8 cellular contexts compared by ENCODE assay signal in genomic region chr3:139934557-139935070, GRCh38. TPM values are rescaled to one million over a fixed set of nuclear protein-coding genes. Genes with fewer than 3 reads are reported as not detected.
DNase-seq lines count a peak whose midpoint lies in the region; ATAC-seq, FAIRE-seq and TF ChIP-seq lines count a peak whose summit lies in the region.

No MANE protein-coding gene starts in this region.

- peaks cover 18% of the 10 kb centered on the region for H3K4me1 Mint-ChIP-seq in dendritic cell treated with granulocyte-macrophage colony-stimulating factor and Interleukin-4, amounts not matched to agents 40 ng/mL and 50 ng/mL, for 4 days (ENCODE audit: low read depth)

- H3K4me3 ChIP-seq in AG04449 (ENCODE audit: low read depth, low read length) (no peak overlapping the region), HepG2 (replicated peaks in 1 of 3; ENCODE audit: insufficient read depth in 1 of 3, low read depth in 2 of 3, low read length in 3 of 3) (peak overlapping the region in 1 of 3 experiments; percentile 50; a peak in 1 of 6 replicates), subcutaneous abdominal adipose tissue (ENCODE audit: low read depth in 1 of 5, low read length in 5 of 5) (peak overlapping the region in 4 of 5 donors; percentile 58 to 79 (median 72))

- H4K20me1 ChIP-seq in HepG2 (ENCODE audit: insufficient read depth, low read length): no peaks in the 10 kb centered on the region

- DNase-seq in AG04449 (ENCODE audit: low read depth, low spot score): no peak
- peak; percentile 65 for DNase-seq in NCI-H2227 treated with DMSO at 0.1 percent for 48 hours (lab: John Stamatoyannopoulos, UW)
- DNase-seq in HepG2 (ENCODE audit: low spot score): no peak
- DNase-seq in dedifferentiated amniotic fluid mesenchymal stem cell (ENCODE audit: extremely low spot score): no peak

- POLR2A ChIA-PET in AG04449 (lab: Yijun Ruan, JAX) (no interaction called here), HepG2 (lab: Yijun Ruan, JAX) (no interaction called here)

- CTCF ChIA-PET in AG04449 (lab: Yijun Ruan, JAX) (interaction anchor here (1.2 kb wide), 1 partner anchor 219 kb away, joined by 3 read pairs; no protein-coding TSS in a partner anchor), HepG2 (lab: Yijun Ruan, JAX; ENCODE audit: low intra/inter-chr PET ratio, low total read pairs) (no interaction called here)

- TF ChIP-seq CTCF in AG04449 (IDR thresholded peaks at IDR 0.05; ENCODE audit: insufficient read depth, low read length, missing control alignments): peak; percentile 18
- TF ChIP-seq CTCF in HepG2 (CRISPR knock-in tag; IDR thresholded peaks at IDR 0.05): peak; percentile 46

- no peaks in the 10 kb centered on the region for H3K79me2 ChIP-seq in HepG2 (ENCODE audit: insufficient read depth, low read length)

- no peak overlapping the region for H3K9ac ChIP-seq in HepG2 (ENCODE audit: insufficient read depth, low read depth, low read length)
- H3K9ac ChIP-seq in subcutaneous abdominal adipose tissue (ENCODE audit: low read length in 5 of 5): peak overlapping the region in 2 of 5 donors; percentile 54 to 67

- peak overlapping the region; percentile 49; the same call in 1 of the 2 replicates for H3K4me2 ChIP-seq in HepG2 (ENCODE audit: low read depth, low read length)

- intact Hi-C loops in dendritic cell treated with granulocyte-macrophage colony-stimulating factor and Interleukin-4, amounts not matched to agents 40 ng/mL and 50 ng/mL, for 4 days (cut with micrococcal nuclease): loop anchor here (5.0 kb wide), 2 partner anchors 507 to 928 kb away; no protein-coding TSS in a partner anchor
- intact Hi-C loops in HepG2 (cut with micrococcal nuclease; ENCODE audit: unreplicated experiment): no loop called here

- ATAC-seq in GM21390 (IDR thresholded peaks at IDR 0.05; ENCODE audit: unreplicated experiment) (peak; percentile 20), HepG2 (peak; percentile 75), GM21825 (IDR thresholded peaks at IDR 0.05; ENCODE audit: unreplicated experiment) (no peak)

- H3K27ac ChIP-seq in HepG2 (ENCODE audit: extremely low read length, insufficient read depth, low read length) (no peak overlapping the region), subcutaneous abdominal adipose tissue (ENCODE audit: low read depth, low read length) (no peak overlapping the region)

- peaks cover 4 to 26% of the 10 kb centered on the region in 2 experiments for H3K27me3 ChIP-seq in HepG2 (ENCODE audit: control insufficient read depth in 1 of 2, insufficient read depth in 2 of 2, low read length in 2 of 2)
- H3K27me3 ChIP-seq in subcutaneous abdominal adipose tissue (ENCODE audit: control insufficient read depth in 5 of 5, insufficient read depth in 4 of 5, low read length in 5 of 5): peaks cover 0 to 10% (median 4%) of the 10 kb centered on the region in 5 donors

- H3K9me3 Mint-ChIP-seq in dendritic cell treated with granulocyte-macrophage colony-stimulating factor and Interleukin-4, amounts not matched to agents 40 ng/mL and 50 ng/mL, for 4 days: no peaks in the 10 kb centered on the region

- peaks cover 63% of the 10 kb centered on the region for H3K27me3 Mint-ChIP-seq in dendritic cell treated with granulocyte-macrophage colony-stimulating factor and Interleukin-4, amounts not matched to agents 40 ng/mL and 50 ng/mL, for 4 days

- WGBS in HepG2 (ENCODE audit: low lambda C conversion rate): 37% methylated on average over 8 of the region's 33 CpGs

- H3K4me1 ChIP-seq in HepG2 (ENCODE audit: insufficient read depth, low read length): peaks cover 5% of the 10 kb centered on the region
- H3K4me1 ChIP-seq in subcutaneous abdominal adipose tissue (ENCODE audit: control insufficient read depth in 5 of 5, insufficient read depth in 5 of 5, low read length in 5 of 5): peaks cover 1 to 47% (median 32%) of the 10 kb centered on the region in 5 donors

- in situ Hi-C loops in HepG2 (cut with HindIII; ENCODE audit: extremely low pct_ligation_motif_present, low pct_unique_long_range_greater_than_20kb): no loop called here

- no TSS peak for BruUV-seq in HepG2 (replicated peaks; lab: Mats Ljungman, UMichigan)

- no peaks in the 10 kb centered on the region for H3K36me3 Mint-ChIP-seq in dendritic cell treated with granulocyte-macrophage colony-stimulating factor and Interleukin-4, amounts not matched to agents 40 ng/mL and 50 ng/mL, for 4 days (ENCODE audit: low read depth)

- no peak for FAIRE-seq in HepG2 (lab: Jason Lieb, UNC)

- H3K4me3 Mint-ChIP-seq in dendritic cell treated with granulocyte-macrophage colony-stimulating factor and Interleukin-4, amounts not matched to agents 40 ng/mL and 50 ng/mL, for 4 days: peak overlapping the region; percentile 61

- H3K27ac Mint-ChIP-seq in dendritic cell treated with granulocyte-macrophage colony-stimulating factor and Interleukin-4, amounts not matched to agents 40 ng/mL and 50 ng/mL, for 4 days: no peak overlapping the region

- TF ChIP-seq EP300 in HepG2 (IDR thresholded peaks at IDR 0.05; ENCODE audit: low read depth in 2 of 2, low read length in 2 of 2) (no peak), HepG2 (CRISPR knock-in tag; IDR thresholded peaks at IDR 0.05; ENCODE audit: borderline replicate concordance) (no peak)

- TF ChIP-seq POLR2A in HepG2 (IDR thresholded peaks at IDR 0.05; ENCODE audit: insufficient read depth in 1 of 2, low read depth in 2 of 2, low read length in 2 of 2): no peak

- no peaks in the 10 kb centered on the region for H3K36me3 ChIP-seq in HepG2 (replicated peaks in 1 of 2; ENCODE audit: control insufficient read depth in 1 of 2, insufficient read depth in 2 of 2, low read length in 2 of 2)
- no peaks in the 10 kb centered on the region for H3K36me3 ChIP-seq in subcutaneous abdominal adipose tissue (ENCODE audit: control insufficient read depth in 5 of 5, insufficient read depth in 5 of 5, low read length in 5 of 5)

- H2AFZ ChIP-seq in HepG2 (ENCODE audit: low read length): no peak overlapping the region

- no peaks in the 10 kb centered on the region for H3K9me3 ChIP-seq in HepG2 (ENCODE audit: low read length)
- H3K9me3 ChIP-seq in subcutaneous abdominal adipose tissue (ENCODE audit: control insufficient read depth in 5 of 5, low read length in 5 of 5): no peaks in the 10 kb centered on the region

- TF ChIP-seq RAD21 in HepG2 (CRISPR knock-in tag; IDR thresholded peaks at IDR 0.05): no peak

TF ChIP-seq in HepG2, 621 proteins besides CTCF, POLR2A, EP300 and RAD21:
- TF ChIP-seq RBM39 (IDR thresholded peaks at IDR 0.05; ENCODE audit: low read depth, low read length, poor library complexity, severe bottlenecking) (no peak), MTF2 (CRISPR knock-in tag; IDR thresholded peaks at IDR 0.05; ENCODE audit: borderline replicate concordance) (peak; percentile 9; the same call in 1 of the 2 replicates), ZSCAN25 (CRISPR knock-in tag; IDR thresholded peaks at IDR 0.05) (no peak), SALL1 (CRISPR knock-in tag; IDR thresholded peaks at IDR 0.05) (no peak), STAG1 (CRISPR knock-in tag; IDR thresholded peaks at IDR 0.05) (peak; percentile 51), FOXP4 (CRISPR knock-in tag; IDR thresholded peaks at IDR 0.05) (no peak)

RNA-seq across cellular contexts. Expression of gene CLSTN2, which starts 0.4 kb away (rescaled TPM):
- total RNA-seq in HepG2 (2016; rRNA removed; fragmentation: Illumina TruSeq; extraction: Trizol): not detected in 2 replicates
- total RNA-seq in HepG2 (2016; cell fraction: cytosol; rRNA removed; fragmentation: Illumina TruSeq; extraction: Trizol; ENCODE audit: low read depth): not detected in 2 replicates
- not detected in 2 replicates for total RNA-seq in HepG2 (2016; cell fraction: insoluble cytoplasmic fraction; rRNA removed; fragmentation: Illumina TruSeq; extraction: Trizol)
- not detected in 2 replicates for total RNA-seq in HepG2 (2016; cell fraction: membrane; rRNA removed; fragmentation: Illumina TruSeq; extraction: Trizol)
- total RNA-seq in HepG2 (2016; cell fraction: nucleus; rRNA removed; fragmentation: Illumina TruSeq; extraction: Trizol): not detected in 2 replicates
- polyA plus RNA-seq in HepG2 (2011; rRNA removed): not detected in 2 replicates
- not detected in 2 replicates for polyA plus RNA-seq in HepG2 (2011; cell fraction: cytosol; rRNA removed)
- polyA plus RNA-seq in HepG2 (2011; cell fraction: nucleus; rRNA removed): not detected in 2 replicates
- 0.01 TPM in 1 of 2 replicates, not detected in the other for polyA plus RNA-seq in HepG2 (2012)
- polyA plus RNA-seq in HepG2 (2016; cell fraction: cytosol; fragmentation: Illumina TruSeq; extraction: Trizol; ENCODE audit: low read depth): not detected in 2 replicates
- not detected in 2 replicates for polyA plus RNA-seq in HepG2 (2016; cell fraction: insoluble cytoplasmic fraction; fragmentation: Illumina TruSeq; extraction: Trizol; ENCODE audit: low read depth)
- not detected in 2 replicates for polyA plus RNA-seq in HepG2 (2016; cell fraction: membrane; fragmentation: Illumina TruSeq; extraction: Trizol; ENCODE audit: low read depth)
- not detected in 2 replicates for polyA plus RNA-seq in HepG2 (2016; cell fraction: nucleus; fragmentation: Illumina TruSeq; extraction: Trizol; ENCODE audit: insufficient read depth, low read depth)
- not detected in 2 replicates for polyA minus RNA-seq in HepG2 (2011; rRNA and poly(A)+ RNA removed; ENCODE audit: low replicate concordance)
- not detected in 2 replicates for polyA minus RNA-seq in HepG2 (2011; cell fraction: cytosol; rRNA and poly(A)+ RNA removed)
- not detected in 2 replicates for polyA minus RNA-seq in HepG2 (2011; cell fraction: nucleus; rRNA and poly(A)+ RNA removed)
